13 cellular contexts compared by ENCODE assay signal in the genomic region with DNA sequence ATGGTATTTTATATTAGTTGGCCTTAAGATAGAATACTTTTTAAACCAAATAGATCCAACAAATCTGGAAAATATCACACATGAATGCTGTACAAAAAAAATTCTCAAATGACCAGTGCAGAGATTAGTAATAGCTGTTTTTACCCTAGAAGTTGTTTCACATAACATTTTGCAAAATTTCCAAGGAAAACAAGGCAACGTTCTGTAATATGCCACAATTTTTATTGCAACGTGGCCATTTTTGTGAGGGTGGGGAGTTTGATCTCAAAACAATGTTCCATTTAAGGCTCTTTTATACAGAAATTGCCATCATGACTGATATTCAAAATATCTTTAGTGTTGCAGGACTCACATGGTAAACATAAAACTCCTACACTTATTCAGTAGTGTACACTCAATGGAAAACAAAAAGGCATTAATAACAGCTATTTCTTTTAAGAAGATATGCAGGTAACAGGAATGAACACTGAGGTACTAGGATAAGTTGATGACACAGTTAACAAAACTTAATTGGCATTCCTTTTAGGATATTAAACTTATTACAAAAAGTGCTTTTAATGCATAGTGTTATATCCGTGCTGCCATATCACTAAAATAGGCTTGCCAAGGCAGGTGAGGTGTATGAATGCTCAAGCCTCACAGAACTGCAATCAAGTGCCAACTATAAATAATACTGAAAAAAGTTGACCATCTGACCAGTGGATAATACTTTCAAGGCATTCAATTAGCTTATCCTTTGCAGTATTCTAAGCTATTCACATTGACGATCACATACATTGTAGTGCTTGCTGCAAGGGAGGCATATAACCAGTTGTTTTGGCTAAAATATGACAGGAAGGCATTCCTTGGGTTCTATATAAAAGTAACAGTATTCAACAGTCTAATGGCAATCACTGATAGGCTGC. TPM values are rescaled to one million over a fixed set of nuclear protein-coding genes. Genes with fewer than 3 reads are reported as not detected.
DNase-seq lines count a peak whose midpoint lies in the region; ATAC-seq and TF ChIP-seq lines count a peak whose summit lies in the region.
"Had no signal": no experiment of that assay in that cellular context is flagged by ENCODE, and none has a peak within 500 bp of the region (broad histone marks: within the 10 kb centered on the region; RNA-seq: fewer than 3 reads in every experiment).

No MANE protein-coding gene starts in this region.

- H3K36me3 Mint-ChIP-seq in glutamatergic neuron (ENCODE audit: unreplicated experiment), result no peaks in the 10 kb centered on the region
- H3K36me3 Mint-ChIP-seq in activated naive CD4-positive, alpha-beta T cell treated with anti-CD3 and anti-CD28 coated beads, Interleukin-2, amount 10 ng/mL, durations not matched to agents 7 days and 5 days, result peaks cover 12% of the 10 kb centered on the region

- H3F3A ChIP-seq in SU-DHL-6 (ENCODE audit: insufficient read depth) (peaks cover 9% of the 10 kb centered on the region), smooth muscle cell (ENCODE audit: low read depth) (peaks cover 47% of the 10 kb centered on the region)

- peak overlapping the region; percentile 20; the same call in 1 of the 2 replicates for H3K4me3 ChIP-seq in GM12864 (ENCODE audit: low read depth, low read length)
- no peak overlapping the region for H3K4me3 ChIP-seq in SU-DHL-6 (ENCODE audit: insufficient read depth, low read length, poor library complexity, severe bottlenecking)
- no peak overlapping the region for H3K4me3 ChIP-seq in smooth muscle cell

- H3K4me1 ChIP-seq in smooth muscle cell (ENCODE audit: low read depth), result peaks cover 37% of the 10 kb centered on the region

- H3K9ac ChIP-seq in SU-DHL-6 (ENCODE audit: low read length) (no peak overlapping the region), smooth muscle cell (ENCODE audit: low read depth) (no peak overlapping the region)

- H3K27ac Mint-ChIP-seq in glutamatergic neuron (ENCODE audit: unreplicated experiment), result no peak overlapping the region
- no peak overlapping the region for H3K27ac Mint-ChIP-seq in activated naive CD4-positive, alpha-beta T cell treated with anti-CD3 and anti-CD28 coated beads, Interleukin-2, amount 10 ng/mL, durations not matched to agents 7 days and 5 days

- H3K36me3 ChIP-seq in SU-DHL-6 (ENCODE audit: low read length), result peaks cover 10% of the 10 kb centered on the region; the same call in 1 of the 2 replicates
- no peaks in the 10 kb centered on the region for H3K36me3 ChIP-seq in smooth muscle cell (ENCODE audit: low read depth)

- 97% methylated on average over 4 of the region's 4 CpGs for WGBS in smooth muscle cell (ENCODE audit: low lambda C conversion rate)

- no peaks in the 10 kb centered on the region for H3K9me2 ChIP-seq in SU-DHL-6 (replicated peaks; ENCODE audit: insufficient read depth, low read length)

- H3K27me3 Mint-ChIP-seq in glutamatergic neuron (ENCODE audit: unreplicated experiment), result no peaks in the 10 kb centered on the region
- peaks cover 5% of the 10 kb centered on the region for H3K27me3 Mint-ChIP-seq in activated naive CD4-positive, alpha-beta T cell treated with anti-CD3 and anti-CD28 coated beads, Interleukin-2, amount 10 ng/mL, durations not matched to agents 7 days and 5 days

- no peak for TF ChIP-seq CTCF in GM12864 (IDR thresholded peaks at IDR 0.05; ENCODE audit: low read depth, low read length, missing control alignments)
- no peak for TF ChIP-seq CTCF in SU-DHL-6 (IDR thresholded peaks at IDR 0.05; ENCODE audit: insufficient read depth, low read length, poor library complexity, severe bottlenecking)
- no peak for TF ChIP-seq CTCF in glutamatergic neuron (IDR thresholded peaks at IDR 0.05; ENCODE audit: partially characterized antibody, unreplicated experiment)
- no peak for TF ChIP-seq CTCF in smooth muscle cell (IDR thresholded peaks at IDR 0.05; ENCODE audit: borderline replicate concordance, insufficient read depth, poor library complexity, severe bottlenecking)

- DNase-seq in GM12864 (ENCODE audit: low read depth) (no peak), glutamatergic neuron (no peak), smooth muscle cell (lab: John Stamatoyannopoulos, UW; ENCODE audit: unreplicated experiment) (no peak), NCI-H345 (lab: John Stamatoyannopoulos, UW) (no peak), NCI-H1417 (lab: John Stamatoyannopoulos, UW) (no peak)
- DNase-seq in activated naive CD4-positive, alpha-beta T cell treated with anti-CD3 and anti-CD28 coated beads, Interleukin-2, amount 10 ng/mL, durations not matched to agents 7 days and 5 days, result no peak
- DNase-seq: activated CD4-positive, alpha-beta T cell treated with anti-CD3 and anti-CD28 coated beads for 4 hours; activated naive CD4-positive, alpha-beta T cell treated with anti-CD3 and anti-CD28 coated beads, Interleukin-2, amount 50 U/mL, for 16 hours; DMS153; effector CD8-positive, alpha-beta T cell; NCI-H226 had no signal

- H2AFZ ChIP-seq in SU-DHL-6 (ENCODE audit: low read depth, low read length, severe bottlenecking) (no peak overlapping the region), smooth muscle cell (ENCODE audit: low read depth) (no peak overlapping the region)

- no peaks in the 10 kb centered on the region for H3K27me3 ChIP-seq in SU-DHL-6 (ENCODE audit: low read length)
- H3K27me3 ChIP-seq in smooth muscle cell (ENCODE audit: low read depth), result no peaks in the 10 kb centered on the region

- H3K27ac ChIP-seq in SU-DHL-6 (ENCODE audit: low read depth, low read length) (no peak overlapping the region), smooth muscle cell (ENCODE audit: low read depth) (peak overlapping the region; percentile 91)

- H3K9me3 ChIP-seq in SU-DHL-6 (ENCODE audit: insufficient read depth, low read length), result no peaks in the 10 kb centered on the region
- no peaks in the 10 kb centered on the region for H3K9me3 ChIP-seq in smooth muscle cell (replicated peaks; ENCODE audit: low read depth)

- peak overlapping the region; percentile 93 for H3K4me3 Mint-ChIP-seq in glutamatergic neuron (ENCODE audit: unreplicated experiment)
- no peak overlapping the region for H3K4me3 Mint-ChIP-seq in activated naive CD4-positive, alpha-beta T cell treated with anti-CD3 and anti-CD28 coated beads, Interleukin-2, amount 10 ng/mL, durations not matched to agents 7 days and 5 days

- CTCF ChIA-PET in activated naive CD4-positive, alpha-beta T cell treated with anti-CD3 and anti-CD28 coated beads, Interleukin-2, amount 10 ng/mL, durations not matched to agents 7 days and 5 days (lab: Charles Lee), result interaction anchor here (1.0 to 2.7 kb wide), 2 partner anchors 10 to 11 kb away, joined by 3 to 10 read pairs; no protein-coding TSS in a partner anchor

- no peak for ATAC-seq in GM18873 (IDR thresholded peaks at IDR 0.05; ENCODE audit: low FRiP score, unreplicated experiment)

- H4K20me1 ChIP-seq in SU-DHL-6 (ENCODE audit: low read depth, low read length), result no peaks in the 10 kb centered on the region
- H4K20me1 ChIP-seq in smooth muscle cell (ENCODE audit: low read depth), result no peaks in the 10 kb centered on the region

- H3K4me2 ChIP-seq in SU-DHL-6 (ENCODE audit: low read depth, low read length, poor library complexity, severe bottlenecking) (peak overlapping the region; percentile 31), smooth muscle cell (peak overlapping the region; percentile 96)

- H3K79me2 ChIP-seq in SU-DHL-6 (ENCODE audit: insufficient read depth, low read length) (no peaks in the 10 kb centered on the region), smooth muscle cell (ENCODE audit: low read depth) (peaks cover 16% of the 10 kb centered on the region)

- H3K4me1 Mint-ChIP-seq in glutamatergic neuron (ENCODE audit: low read depth, unreplicated experiment), result peaks cover 9% of the 10 kb centered on the region
- H3K4me1 Mint-ChIP-seq in activated naive CD4-positive, alpha-beta T cell treated with anti-CD3 and anti-CD28 coated beads, Interleukin-2, amount 10 ng/mL, durations not matched to agents 7 days and 5 days, result peaks cover 21% of the 10 kb centered on the region

- H3K9me3 Mint-ChIP-seq in glutamatergic neuron (ENCODE audit: unreplicated experiment), result peaks cover 3% of the 10 kb centered on the region
- no peaks in the 10 kb centered on the region for H3K9me3 Mint-ChIP-seq in activated naive CD4-positive, alpha-beta T cell treated with anti-CD3 and anti-CD28 coated beads, Interleukin-2, amount 10 ng/mL, durations not matched to agents 7 days and 5 days

RNA-seq across cellular contexts. Expression of a gene that starts 2.3 kb away (rescaled TPM):
- total RNA-seq in glutamatergic neuron (ENCODE audit: unreplicated experiment) (57.6 TPM), smooth muscle cell (64.5 and 71.9 TPM in 2 replicates)
- 60.8 and 71.7 TPM in 2 replicates for polyA plus RNA-seq in smooth muscle cell
